1 cellular context compared by ENCODE assay signal in the genomic region with DNA sequence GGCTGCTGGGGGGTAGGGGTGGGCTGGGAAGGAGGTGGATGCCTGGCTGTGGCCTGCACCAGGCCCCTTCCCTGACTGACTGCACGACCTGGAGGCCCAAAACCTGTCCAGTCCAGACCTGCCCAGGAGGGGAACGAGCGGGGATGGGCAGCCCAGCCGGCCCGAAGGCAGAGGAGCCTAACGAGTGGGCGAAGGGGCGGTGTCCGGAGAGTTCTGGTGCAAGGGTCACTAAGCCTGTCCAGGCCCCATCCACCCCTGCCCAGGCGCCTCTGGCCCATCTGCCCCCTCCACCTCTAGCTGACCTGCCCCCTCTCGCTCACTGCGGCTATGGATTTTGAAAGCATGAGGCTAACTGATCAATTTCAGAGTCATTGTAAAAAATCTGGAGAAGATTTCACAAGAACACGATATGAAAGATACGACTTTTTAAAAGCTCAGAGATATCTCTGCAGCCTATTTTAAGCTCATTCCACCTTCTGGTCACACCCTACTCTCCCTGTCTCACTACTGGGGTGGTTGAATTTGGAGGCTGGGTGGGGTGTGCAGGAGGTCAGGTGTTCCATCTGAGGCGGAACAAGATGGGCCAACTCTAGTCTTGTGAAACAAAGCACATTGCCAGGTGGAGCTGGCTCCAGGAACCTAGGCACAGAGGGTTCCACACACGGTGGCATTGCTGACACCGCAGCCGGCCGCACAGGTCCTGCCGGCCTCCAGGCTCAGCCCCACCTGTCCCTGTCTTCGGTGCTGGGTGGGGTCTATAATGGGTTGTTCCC. TPM values are rescaled to one million over a fixed set of nuclear protein-coding genes. Genes with fewer than 3 reads are reported as not detected.
"Had no signal": no experiment of that assay in that cellular context is flagged by ENCODE, and none has a peak within 500 bp of the region (broad histone marks: within the 10 kb centered on the region; RNA-seq: fewer than 3 reads in every experiment).

No MANE protein-coding gene starts in this region.

RNA-seq across cellular contexts. Expression of a gene that starts 17.8 kb away (rescaled TPM):
- total RNA-seq: GM23248 had no signal
